Comparison of ENCODE assay signal across 8 cellular contexts in the genomic region with DNA sequence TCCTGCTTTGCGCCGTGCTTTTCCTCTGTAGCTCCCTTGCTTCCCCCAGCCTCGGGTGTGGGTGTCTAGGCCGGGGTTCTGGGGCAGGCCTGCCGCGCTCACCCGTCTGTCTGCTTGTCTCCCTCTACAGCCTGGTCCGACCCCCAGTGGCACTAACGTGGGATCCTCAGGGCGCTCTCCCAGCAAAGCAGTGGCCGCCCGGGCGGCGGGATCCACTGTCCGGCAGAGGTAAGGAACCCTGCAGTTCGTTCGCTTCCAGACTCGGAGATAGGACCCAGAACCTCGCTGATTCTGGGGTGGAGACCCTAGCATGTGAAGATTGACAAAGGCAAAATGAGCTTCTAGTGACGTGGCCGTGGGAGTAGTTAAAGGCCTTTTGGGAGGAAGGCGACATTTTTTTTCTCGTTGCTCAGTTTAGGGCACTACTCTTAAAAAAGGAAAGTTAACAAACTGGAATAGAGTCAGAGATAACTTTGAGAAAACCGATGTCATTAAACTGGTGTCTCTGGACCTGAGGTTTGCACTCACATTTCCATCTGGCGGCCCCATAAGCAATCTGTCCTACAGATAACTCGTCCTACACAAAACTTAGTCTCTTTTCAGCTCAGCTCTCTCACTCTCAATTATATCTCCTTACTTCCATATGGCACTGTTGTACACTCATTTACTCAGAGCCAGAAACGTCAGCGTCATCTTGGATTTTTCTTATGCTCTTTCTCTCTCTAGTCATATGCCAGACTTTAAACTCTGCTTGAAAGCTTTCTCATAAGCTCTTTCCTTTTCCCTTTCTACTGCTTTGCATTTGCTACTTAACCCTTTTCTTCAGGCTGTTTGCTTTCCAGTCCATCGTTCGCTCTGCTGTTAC. TPM values are rescaled to one million over a fixed set of nuclear protein-coding genes. Genes with fewer than 3 reads are reported as not detected.
DNase-seq lines count a peak whose midpoint lies in the region; ATAC-seq, FAIRE-seq and TF ChIP-seq lines count a peak whose summit lies in the region.

No MANE protein-coding gene starts in this region.

- H3K9me1 ChIP-seq in endothelial cell of umbilical vein (replicated peaks; ENCODE audit: control insufficient read depth, extremely low read depth, insufficient read depth, low read length), result no peaks in the 10 kb centered on the region

- no peaks in the 10 kb centered on the region for H3F3A ChIP-seq in OCI-LY1 (ENCODE audit: insufficient read depth, low read length)

- peaks cover 44% of the 10 kb centered on the region for H3K4me1 Mint-ChIP-seq in nephron progenitor cell

- no peaks in the 10 kb centered on the region for H3K9me3 Mint-ChIP-seq in nephron progenitor cell

- H2AFZ ChIP-seq in OCI-LY1 (ENCODE audit: low read length) (no peak overlapping the region), endothelial cell of umbilical vein (ENCODE audit: low read depth, low read length) (peak overlapping the region; percentile 44)

- intact Hi-C loops in endothelial cell of umbilical vein (cut with micrococcal nuclease), result loop anchor here (1.0 kb wide), 4 partner anchors 38 to 877 kb away; partner anchors contain the start of gene INVS

- H3K27me3 ChIP-seq in OCI-LY1 (ENCODE audit: insufficient read depth, low read length) (no peaks in the 10 kb centered on the region), endothelial cell of umbilical vein (ENCODE audit: control insufficient read depth in 2 of 2, insufficient read depth in 2 of 2, low read length in 2 of 2) (no peaks in the 10 kb centered on the region)

- H3K4me2 ChIP-seq in OCI-LY1 (ENCODE audit: low read length) (peak overlapping the region; percentile 95), endothelial cell of umbilical vein (ENCODE audit: insufficient read depth, low read length) (peak overlapping the region; percentile 94)

- peak; percentile 10; the same call in 1 of the 2 replicates for TF ChIP-seq CTCF in OCI-LY1 (IDR thresholded peaks at IDR 0.05; ENCODE audit: low read length)
- TF ChIP-seq CTCF in endothelial cell of umbilical vein (IDR thresholded peaks at IDR 0.05; ENCODE audit: extremely low read depth in 1 of 2, insufficient read depth in 1 of 2, low read depth in 1 of 2, low read length in 2 of 2), result no peak
- TF ChIP-seq CTCF in nephron progenitor cell (IDR thresholded peaks at IDR 0.05), result no peak
- TF ChIP-seq CTCF in D721Med (IDR thresholded peaks at IDR 0.05; ENCODE audit: insufficient read depth, missing control alignments), result no peak

- DNase-seq in GM04503 (ENCODE audit: low read depth) (peak; percentile 6), endothelial cell of umbilical vein (ENCODE audit: low read depth, low spot score) (no peak), nephron progenitor cell (no peak), NCI-H1417 (lab: John Stamatoyannopoulos, UW) (no peak), D721Med (ENCODE audit: insufficient read length, low spot score) (no peak)
- no peak for DNase-seq in activated CD8-positive, alpha-beta memory T cell treated with anti-CD3 and anti-CD28 coated beads, Interleukin-2, amount 50 U/mL, for 4 hours

- FAIRE-seq in endothelial cell of umbilical vein (lab: Jason Lieb, UNC) (peak; percentile 33), D721Med (lab: Jason Lieb, UNC) (no peak)

- BruUV-seq in endothelial cell of umbilical vein (replicated peaks; lab: Mats Ljungman, UMichigan), result TSS peak; percentile 61

- H3K27ac ChIP-seq in OCI-LY1 (ENCODE audit: low read depth, low read length, poor library complexity, severe bottlenecking) (peak overlapping the region; percentile 74), endothelial cell of umbilical vein (ENCODE audit: insufficient read depth, low read depth, low read length) (peak overlapping the region; percentile 99)

- peak; percentile 15 for ATAC-seq in GM21786 (IDR thresholded peaks at IDR 0.05; ENCODE audit: unreplicated experiment)

- peaks cover 29% of the 10 kb centered on the region for H3K36me3 Mint-ChIP-seq in nephron progenitor cell (ENCODE audit: low read depth)

- CTCF ChIA-PET in endothelial cell of umbilical vein (lab: Charles Lee), result interaction anchor here (1.1 to 4.7 kb wide), 6 partner anchors 10 to 1102 kb away, joined by 3 to 43 read pairs (median 8); no protein-coding TSS in a partner anchor

- peak overlapping the region; percentile 100 for H3K27ac Mint-ChIP-seq in nephron progenitor cell

- H3K4me1 ChIP-seq in OCI-LY1 (ENCODE audit: insufficient read depth, low read length, severe bottlenecking) (peaks cover 47% of the 10 kb centered on the region), endothelial cell of umbilical vein (ENCODE audit: control insufficient read depth, extremely low read depth, insufficient read depth, low read length) (peaks cover 28% of the 10 kb centered on the region)

- TF ChIP-seq POLR2A in endothelial cell of umbilical vein (IDR thresholded peaks at IDR 0.05; ENCODE audit: low read depth, low read length), result no peak

- H3K27me3 Mint-ChIP-seq in nephron progenitor cell (ENCODE audit: low read depth, poor library complexity), result no peaks in the 10 kb centered on the region

- no peaks in the 10 kb centered on the region for H3K9me3 ChIP-seq in OCI-LY1 (ENCODE audit: low read length)
- no peaks in the 10 kb centered on the region for H3K9me3 ChIP-seq in endothelial cell of umbilical vein (replicated peaks; ENCODE audit: control insufficient read depth, insufficient read depth, low read length)

- peaks cover 54% of the 10 kb centered on the region for H3K36me3 ChIP-seq in OCI-LY1 (ENCODE audit: insufficient read depth, low read length)
- H3K36me3 ChIP-seq in endothelial cell of umbilical vein (ENCODE audit: control insufficient read depth in 2 of 2, extremely low read depth in 1 of 2, insufficient read depth in 2 of 2, low read length in 2 of 2), result peaks cover 7 to 16% of the 10 kb centered on the region in 2 experiments

- H3K79me2 ChIP-seq in OCI-LY1 (ENCODE audit: insufficient read depth, low read length), result peaks cover 57% of the 10 kb centered on the region
- peaks cover 87% of the 10 kb centered on the region for H3K79me2 ChIP-seq in endothelial cell of umbilical vein (ENCODE audit: control insufficient read depth, insufficient read depth, low read length)

- peak overlapping the region; percentile 85 for H3K4me3 ChIP-seq in OCI-LY1 (ENCODE audit: low read depth, low read length, poor library complexity, severe bottlenecking)
- peak overlapping the region; percentile 55 to 98 (median 91) for H3K4me3 ChIP-seq in endothelial cell of umbilical vein (replicated peaks in 1 of 3; ENCODE audit: insufficient read depth in 1 of 3, low read depth in 1 of 3, low read length in 3 of 3)

- POLR2A ChIA-PET in endothelial cell of umbilical vein (lab: Charles Lee), result interaction anchor here (0.7 to 1.9 kb wide), 8 partner anchors 9 to 1355 kb away, joined by 4 to 13 read pairs (median 6); partner anchors contain the start of gene INVS

- peak overlapping the region; percentile 99 for H3K4me3 Mint-ChIP-seq in nephron progenitor cell

- H3K9me2 ChIP-seq in OCI-LY1 (ENCODE audit: low read depth, low read length), result no peaks in the 10 kb centered on the region

- H3K9ac ChIP-seq in OCI-LY1 (ENCODE audit: low read length) (peak overlapping the region; percentile 92), endothelial cell of umbilical vein (replicated peaks; ENCODE audit: extremely low read depth, insufficient read depth, low read length) (peak overlapping the region; percentile 99)

- dilution Hi-C loops in endothelial cell of umbilical vein (cut with MboI; ENCODE audit: extremely low pct_ligation_motif_present, low sequenced_read_pairs), result no loop called here

- H4K20me1 ChIP-seq in OCI-LY1 (ENCODE audit: insufficient read depth, low read length), result no peaks in the 10 kb centered on the region
- peaks cover 9% of the 10 kb centered on the region for H4K20me1 ChIP-seq in endothelial cell of umbilical vein (replicated peaks; ENCODE audit: control insufficient read depth, extremely low read depth, insufficient read depth, low read length)

TF ChIP-seq in endothelial cell of umbilical vein, 7 proteins besides CTCF, POLR2A, EP300 and RAD21:
- TF ChIP-seq EZH2 (IDR thresholded peaks at IDR 0.05; ENCODE audit: borderline replicate concordance, low read depth, low read length, severe bottlenecking), result no peak

RNA-seq across cellular contexts. Expression of gene SEC61B, which starts 0.6 kb away (rescaled TPM):
- total RNA-seq in endothelial cell of umbilical vein, result 241 and 242 TPM in 2 replicates
- 528 and 594 TPM in 2 replicates for polyA plus RNA-seq in endothelial cell of umbilical vein
- 403 and 404 TPM in 2 replicates for polyA plus RNA-seq in endothelial cell of umbilical vein (2011; cell fraction: cytosol; rRNA removed)
- polyA plus RNA-seq in endothelial cell of umbilical vein (2011; cell fraction: nucleus; rRNA removed), result 121 and 124 TPM in 2 replicates
- 464 and 482 TPM in 2 replicates for polyA plus RNA-seq in endothelial cell of umbilical vein (2012)
- 98.5 and 98.6 TPM in 2 replicates for polyA minus RNA-seq in endothelial cell of umbilical vein
- polyA minus RNA-seq in endothelial cell of umbilical vein (2011; cell fraction: cytosol; rRNA and poly(A)+ RNA removed), result 29.8 TPM
- 48.2 and 54.3 TPM in 2 replicates for polyA minus RNA-seq in endothelial cell of umbilical vein (2011; cell fraction: nucleus; rRNA and poly(A)+ RNA removed)

RNA-seq across cellular contexts. Expression of gene ALG2, which starts 0.9 kb away (rescaled TPM):
- 31.4 and 32.4 TPM in 2 replicates for total RNA-seq in endothelial cell of umbilical vein
- polyA plus RNA-seq in endothelial cell of umbilical vein, result 40.7 and 42.7 TPM in 2 replicates
- 36.8 and 44.7 TPM in 2 replicates for polyA plus RNA-seq in endothelial cell of umbilical vein (2011; cell fraction: cytosol; rRNA removed)
- 32.5 and 36.5 TPM in 2 replicates for polyA plus RNA-seq in endothelial cell of umbilical vein (2011; cell fraction: nucleus; rRNA removed)
- polyA plus RNA-seq in endothelial cell of umbilical vein (2012), result 39.0 TPM in 2 replicates
- 39.9 and 45.5 TPM in 2 replicates for polyA minus RNA-seq in endothelial cell of umbilical vein
- polyA minus RNA-seq in endothelial cell of umbilical vein (2011; cell fraction: cytosol; rRNA and poly(A)+ RNA removed), result 21.3 TPM
- polyA minus RNA-seq in endothelial cell of umbilical vein (2011; cell fraction: nucleus; rRNA and poly(A)+ RNA removed), result 26.2 and 29.1 TPM in 2 replicates
